In the genomic region with DNA sequence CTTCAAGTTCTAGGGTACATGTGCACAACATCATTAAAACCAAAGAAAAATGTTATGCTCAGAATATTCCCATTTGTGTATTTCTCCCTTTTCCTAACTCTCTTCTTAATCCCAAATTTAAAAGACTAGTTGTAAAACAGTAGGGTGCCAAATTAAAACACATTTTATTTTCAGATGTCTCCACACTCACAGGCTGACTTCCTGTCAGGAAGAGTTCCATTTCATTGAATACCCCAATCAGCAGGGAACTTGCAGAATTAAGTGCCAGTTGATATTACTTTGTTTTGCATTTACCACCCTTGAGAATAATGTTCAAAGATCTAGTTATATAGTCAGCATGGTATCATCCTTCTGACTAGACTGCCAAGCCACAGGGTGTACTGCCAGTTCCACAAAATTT, we compare ENCODE assay signal across 17 cellular contexts.
A peak's percentile ranks its signal among the peaks of the same experiment; 100 is the strongest.
DNase-seq lines count a peak whose midpoint lies in the region; ATAC-seq and TF ChIP-seq lines count a peak whose summit lies in the region.
"Had no signal": no experiment of that assay in that cellular context is flagged by ENCODE, and none has a peak within 500 bp of the region (broad histone marks: within the 10 kb centered on the region; RNA-seq: fewer than 3 reads in every experiment).

No MANE protein-coding gene starts in this region.

- no peak overlapping the region for H2AK5ac ChIP-seq in mesendoderm (ENCODE audit: low read length)

- H3K4me3 ChIP-seq in GM23338, result no peak overlapping the region
- H3K4me3 ChIP-seq in Loucy (ENCODE audit: low read length, poor library complexity, severe bottlenecking), result no peak overlapping the region
- no peak overlapping the region for H3K4me3 ChIP-seq in choroid plexus epithelial cell (ENCODE audit: low read depth, low read length)
- no peak overlapping the region for H3K4me3 ChIP-seq in mesendoderm (ENCODE audit: low read length)

- no peak overlapping the region for H4K8ac ChIP-seq in mesendoderm (ENCODE audit: low read depth, low read length)

- H4K5ac ChIP-seq in mesendoderm (ENCODE audit: low read length), result no peak overlapping the region

- peaks cover 2% of the 10 kb centered on the region for H3K27me3 Mint-ChIP-seq in GM23338 (ENCODE audit: insufficient read depth, low read depth, poor library complexity)

- H3K79me2 ChIP-seq in GM23338 (replicated peaks; ENCODE audit: insufficient read depth) (no peaks in the 10 kb centered on the region), Loucy (ENCODE audit: insufficient read depth, low read length) (no peaks in the 10 kb centered on the region), mesendoderm (ENCODE audit: control insufficient read depth, insufficient read depth, low read length) (no peaks in the 10 kb centered on the region)

- no peaks in the 10 kb centered on the region for H3K79me1 ChIP-seq in mesendoderm (ENCODE audit: low read length)

- no peaks in the 10 kb centered on the region for H3K9me3 ChIP-seq in Loucy (ENCODE audit: insufficient read depth, low read depth, low read length)

- H3K27me3 ChIP-seq in GM23338 (ENCODE audit: insufficient read depth), result no peaks in the 10 kb centered on the region
- H3K27me3 ChIP-seq in Loucy (ENCODE audit: insufficient read depth, low read length, poor library complexity, severe bottlenecking), result no peaks in the 10 kb centered on the region
- no peaks in the 10 kb centered on the region for H3K27me3 ChIP-seq in mesendoderm (ENCODE audit: insufficient read depth, low read length, poor library complexity)

- H3K18ac ChIP-seq in mesendoderm (ENCODE audit: low read length), result no peak overlapping the region

- no peak overlapping the region for H2BK5ac ChIP-seq in mesendoderm (ENCODE audit: low read length)

- H2BK120ac ChIP-seq in mesendoderm (ENCODE audit: low read depth, low read length), result no peak overlapping the region

- H3K4me2 ChIP-seq in GM23338 (0 out of 2 replicates have a peak overlapping the region, but pooled peaks have one; percentile 2), Loucy (ENCODE audit: low read depth, low read length, poor library complexity, severe bottlenecking) (peak overlapping the region; percentile 13), mesendoderm (ENCODE audit: low read length) (no peak overlapping the region)

- H3K36me3 ChIP-seq in GM23338 (ENCODE audit: insufficient read depth) (no peaks in the 10 kb centered on the region), Loucy (ENCODE audit: insufficient read depth, low read length) (no peaks in the 10 kb centered on the region), mesendoderm (ENCODE audit: control insufficient read depth, insufficient read depth, low read length) (no peaks in the 10 kb centered on the region)

- H3K27ac ChIP-seq in GM23338 (ENCODE audit: low read depth), result no peak overlapping the region
- no peak overlapping the region for H3K27ac ChIP-seq in mesendoderm (ENCODE audit: low read depth, low read length)

- H3F3A ChIP-seq in GM23338 (replicated peaks; ENCODE audit: low read depth), result no peaks in the 10 kb centered on the region
- H3F3A ChIP-seq in Loucy (ENCODE audit: low read depth), result no peaks in the 10 kb centered on the region

- H3K4me3 Mint-ChIP-seq in GM23338, result no peak overlapping the region
- H3K4me3 Mint-ChIP-seq: CD14-positive monocyte had no signal

- H3K4me1 Mint-ChIP-seq in GM23338, result peaks cover 29% of the 10 kb centered on the region
- H3K4me1 Mint-ChIP-seq: CD14-positive monocyte had no signal

- no peaks in the 10 kb centered on the region for H3K9me2 ChIP-seq in GM23338 (ENCODE audit: insufficient read depth)
- H3K9me2 ChIP-seq in Loucy (replicated peaks; ENCODE audit: low read depth, low read length), result no peaks in the 10 kb centered on the region

- H4K20me1 ChIP-seq in GM23338 (replicated peaks; ENCODE audit: insufficient read depth) (no peaks in the 10 kb centered on the region), Loucy (ENCODE audit: insufficient read depth, low read length, poor library complexity, severe bottlenecking) (no peaks in the 10 kb centered on the region)

- H3K9ac ChIP-seq in Loucy (ENCODE audit: low read depth, low read length, poor library complexity, severe bottlenecking), result no peak overlapping the region
- H3K9ac ChIP-seq in mesendoderm (ENCODE audit: low read length), result no peak overlapping the region

- H2BK15ac ChIP-seq in mesendoderm (replicated peaks; ENCODE audit: low read depth), result no peak overlapping the region

- H2AFZ ChIP-seq in GM23338, result no peak overlapping the region
- H2AFZ ChIP-seq in Loucy (ENCODE audit: low read length), result no peak overlapping the region

- H3K4ac ChIP-seq in mesendoderm (ENCODE audit: low read depth, low read length), result no peak overlapping the region

- no peaks in the 10 kb centered on the region for H3K9me3 Mint-ChIP-seq in GM23338

- H3K56ac ChIP-seq in mesendoderm (ENCODE audit: low read length), result no peak overlapping the region

- no peak overlapping the region for H3K23ac ChIP-seq in mesendoderm (ENCODE audit: low read length)

- TF ChIP-seq CTCF in GM23338 (conservative IDR thresholded peaks at IDR 0.05; ENCODE audit: low read depth in 2 of 2), result no peak
- TF ChIP-seq CTCF in Loucy (conservative IDR thresholded peaks at IDR 0.05; ENCODE audit: low read length), result no peak
- TF ChIP-seq CTCF in choroid plexus epithelial cell (conservative IDR thresholded peaks at IDR 0.05; ENCODE audit: low read depth, low read length), result no peak

- H3K4me1 ChIP-seq in GM23338 (ENCODE audit: insufficient read depth) (peaks cover 33% of the 10 kb centered on the region), Loucy (ENCODE audit: insufficient read depth, low read length, poor library complexity, severe bottlenecking) (peaks cover 10% of the 10 kb centered on the region), mesendoderm (ENCODE audit: control insufficient read depth, low read depth, low read length) (peaks cover 4% of the 10 kb centered on the region)

- H3K36me3 Mint-ChIP-seq in GM23338 (ENCODE audit: low read depth), result no peaks in the 10 kb centered on the region

- DNase-seq in GM23338 (ENCODE audit: low spot score) (peak; percentile 27), choroid plexus epithelial cell (ENCODE audit: low read depth) (peak; percentile 14), mesendoderm (peak; percentile 50), NCI-H526 treated with DMSO at 0.1 percent for 48 hours (lab: John Stamatoyannopoulos, UW) (no peak)
- DNase-seq: GF-D8, HCEC 1CT, NCI-H1105 treated with DMSO at 0.1 percent for 48 hours, NCI-H187 treated with DMSO at 0.1 percent for 48 hours, NCI-H2171, NCI-H446, NCI-H748 treated with DMSO at 0.1 percent for 48 hours, OCI-M1, SIG-M5 had no signal

- H3K27ac Mint-ChIP-seq in GM23338, result no peak overlapping the region; the same call in 1 of the 2 replicates
- H3K27ac Mint-ChIP-seq: CD14-positive monocyte had no signal

- no peak for ATAC-seq in GM23338
- ATAC-seq in HG03135 (IDR thresholded peaks at IDR 0.05; ENCODE audit: unreplicated experiment), result no peak
- no peak for ATAC-seq in HG03378 (IDR thresholded peaks at IDR 0.05; ENCODE audit: unreplicated experiment)

TF ChIP-seq in GM23338, 12 proteins besides CTCF, POLR2A, EP300 and RAD21:
- TF ChIP-seq CREB1 (CRISPR knock-in tag; IDR thresholded peaks at IDR 0.05; ENCODE audit: low read depth) (no peak), POLR2AphosphoS5 (IDR thresholded peaks at IDR 0.05; ENCODE audit: low read depth) (no peak), EZH2phosphoT487 (IDR thresholded peaks at IDR 0.05; ENCODE audit: unreplicated experiment) (no peak), JUNB (IDR thresholded peaks at IDR 0.05; ENCODE audit: unreplicated experiment) (no peak), ZNF114 (CRISPR knock-in tag; IDR thresholded peaks at IDR 0.05) (no peak), STAT1 (IDR thresholded peaks at IDR 0.05; ENCODE audit: unreplicated experiment) (no peak), NANOG (IDR thresholded peaks at IDR 0.05; ENCODE audit: borderline replicate concordance) (0 out of 2 replicates have a peak, but pooled peaks have one; percentile 39)
- TF ChIP-seq, protein P1, sequence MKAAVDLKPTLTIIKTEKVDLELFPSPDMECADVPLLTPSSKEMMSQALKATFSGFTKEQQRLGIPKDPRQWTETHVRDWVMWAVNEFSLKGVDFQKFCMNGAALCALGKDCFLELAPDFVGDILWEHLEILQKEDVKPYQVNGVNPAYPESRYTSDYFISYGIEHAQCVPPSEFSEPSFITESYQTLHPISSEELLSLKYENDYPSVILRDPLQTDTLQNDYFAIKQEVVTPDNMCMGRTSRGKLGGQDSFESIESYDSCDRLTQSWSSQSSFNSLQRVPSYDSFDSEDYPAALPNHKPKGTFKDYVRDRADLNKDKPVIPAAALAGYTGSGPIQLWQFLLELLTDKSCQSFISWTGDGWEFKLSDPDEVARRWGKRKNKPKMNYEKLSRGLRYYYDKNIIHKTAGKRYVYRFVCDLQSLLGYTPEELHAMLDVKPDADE (IDR thresholded peaks at IDR 0.05), result no peak
